Comparison of ENCODE assay signal across 24 cellular contexts in genomic region chr6:46472243-46472642, GRCh38. TPM values are rescaled to one million over a fixed set of nuclear protein-coding genes. Genes with fewer than 3 reads are reported as not detected.
"Had no signal": no experiment of that assay in that cellular context is flagged by ENCODE, and none has a peak within 500 bp of the region (broad histone marks: within the 10 kb centered on the region; RNA-seq: fewer than 3 reads in every experiment).

No MANE protein-coding gene starts in this region.

- H3K4me3 Mint-ChIP-seq: dendritic cell treated with granulocyte-macrophage colony-stimulating factor and Interleukin-4, amounts not matched to agents 40 ng/mL and 50 ng/mL, for 4 days; effector memory CD8-positive, alpha-beta T cell; endodermal cell had no signal

- H3K4me3 ChIP-seq: colonic mucosa, coronary artery, dorsolateral prefrontal cortex, esophagus muscularis mucosa, esophagus squamous epithelium, gastroesophageal sphincter, heart left ventricle, heart right ventricle had no signal

- H3K9me3 Mint-ChIP-seq: dendritic cell treated with granulocyte-macrophage colony-stimulating factor and Interleukin-4, amounts not matched to agents 40 ng/mL and 50 ng/mL, for 4 days; effector memory CD8-positive, alpha-beta T cell had no signal

- DNase-seq: colonic mucosa; cortex of kidney; dermis blood vessel endothelial cell; dorsolateral prefrontal cortex; effector CD4-positive, alpha-beta T cell; effector CD8-positive, alpha-beta T cell; effector memory CD4-positive, alpha-beta T cell; effector memory CD8-positive, alpha-beta T cell; endodermal cell; erythroblast; esophagus squamous epithelium; foreskin fibroblast; foreskin keratinocyte; foreskin melanocyte; glutamatergic neuron; head of caudate nucleus; heart left ventricle; heart right ventricle had no signal

- H3K4me1 ChIP-seq: colonic mucosa, foreskin keratinocyte had no signal

- H3K36me3 ChIP-seq: colonic mucosa, esophagus muscularis mucosa, esophagus squamous epithelium, gastroesophageal sphincter, heart right ventricle had no signal

- ATAC-seq: effector memory CD8-positive, alpha-beta T cell; esophagus mucosa; foreskin keratinocyte; gastroesophageal sphincter; heart left ventricle; heart right ventricle had no signal

- H3K9me3 ChIP-seq: colonic mucosa, esophagus muscularis mucosa, esophagus squamous epithelium, gastroesophageal sphincter, heart left ventricle, heart right ventricle had no signal

- H3K27me3 ChIP-seq: colonic mucosa, dorsolateral prefrontal cortex, esophagus muscularis mucosa, esophagus squamous epithelium, gastroesophageal sphincter, heart left ventricle, heart right ventricle had no signal

- H3K27ac ChIP-seq: colonic mucosa, coronary artery, dorsolateral prefrontal cortex, epithelial cell of prostate, esophagus muscularis mucosa, esophagus squamous epithelium, foreskin keratinocyte, gastroesophageal sphincter, heart left ventricle, heart right ventricle had no signal

- H3K27ac Mint-ChIP-seq: dendritic cell treated with granulocyte-macrophage colony-stimulating factor and Interleukin-4, amounts not matched to agents 40 ng/mL and 50 ng/mL, for 4 days; effector memory CD8-positive, alpha-beta T cell; endodermal cell had no signal

RNA-seq across cellular contexts. Expression of gene RCAN2, which starts 19.0 kb away (rescaled TPM):
- total RNA-seq: foreskin keratinocyte had no signal
- polyA plus RNA-seq: foreskin keratinocyte had no signal
